Comparison of ENCODE assay signal across 1 cellular context in genomic region chr16:88640039-88640495, GRCh38.
TF ChIP-seq lines count a peak whose summit lies in the region.

No MANE protein-coding gene starts in this region.

TF ChIP-seq in HepG2, 621 proteins besides CTCF, POLR2A, EP300 and RAD21:
- TF ChIP-seq, protein P1, sequence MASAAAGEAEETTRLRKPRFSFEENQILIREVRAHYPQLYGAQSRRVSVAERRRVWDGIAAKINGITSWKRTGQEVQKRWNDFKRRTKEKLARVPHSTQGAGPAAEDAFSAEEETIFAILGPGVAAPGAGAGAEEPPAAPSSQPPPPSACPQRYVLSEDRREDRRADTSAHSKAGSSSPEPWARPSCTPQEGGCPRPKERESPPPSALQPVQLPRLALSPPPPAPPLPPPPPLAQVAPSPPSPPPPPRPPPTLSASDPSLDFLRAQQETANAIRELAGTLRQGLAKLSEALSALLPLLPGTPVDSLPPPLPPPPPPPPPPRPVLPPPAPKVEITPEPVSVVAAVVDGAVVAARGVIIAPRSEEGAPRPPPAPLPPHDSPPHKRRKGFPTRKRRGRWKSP (CRISPR knock-in tag; IDR thresholded peaks at IDR 0.05), result 0 out of 2 replicates have a peak, but pooled peaks have one; percentile 27
- TF ChIP-seq, protein P2, sequence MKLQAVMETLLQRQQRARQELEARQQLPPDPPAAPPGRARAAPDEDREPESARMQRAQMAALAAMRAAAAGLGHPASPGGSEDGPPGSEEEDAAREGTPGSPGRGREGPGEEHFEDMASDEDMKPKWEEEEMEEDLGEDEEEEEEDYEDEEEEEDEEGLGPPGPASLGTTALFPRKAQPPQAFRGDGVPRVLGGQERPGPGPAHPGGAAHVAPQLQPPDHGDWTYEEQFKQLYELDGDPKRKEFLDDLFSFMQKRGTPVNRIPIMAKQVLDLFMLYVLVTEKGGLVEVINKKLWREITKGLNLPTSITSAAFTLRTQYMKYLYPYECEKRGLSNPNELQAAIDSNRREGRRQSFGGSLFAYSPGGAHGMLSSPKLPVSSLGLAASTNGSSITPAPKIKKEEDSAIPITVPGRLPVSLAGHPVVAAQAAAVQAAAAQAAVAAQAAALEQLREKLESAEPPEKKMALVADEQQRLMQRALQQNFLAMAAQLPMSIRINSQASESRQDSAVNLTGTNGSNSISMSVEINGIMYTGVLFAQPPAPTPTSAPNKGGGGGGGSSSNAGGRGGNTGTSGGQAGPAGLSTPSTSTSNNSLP (IDR thresholded peaks at IDR 0.05; ENCODE audit: low read depth, low read length), result no peak
- TF ChIP-seq DZIP1 (CRISPR knock-in tag; IDR thresholded peaks at IDR 0.05) (0 out of 2 replicates have a peak, but pooled peaks have one; percentile 38), AHR (CRISPR knock-in tag; IDR thresholded peaks at IDR 0.05) (0 out of 2 replicates have a peak, but pooled peaks have one; percentile 8), BCL6 (CRISPR knock-in tag; IDR thresholded peaks at IDR 0.05) (no peak), ZNF512B (CRISPR knock-in tag; IDR thresholded peaks at IDR 0.05; ENCODE audit: borderline replicate concordance) (0 out of 2 replicates have a peak, but pooled peaks have one; percentile 15), ZFP1 (CRISPR knock-in tag; IDR thresholded peaks at IDR 0.05) (no peak), KDM2A (CRISPR knock-in tag; IDR thresholded peaks at IDR 0.05; ENCODE audit: borderline replicate concordance, low read depth) (0 out of 2 replicates have a peak, but pooled peaks have one; percentile 41), ZNF20 (CRISPR knock-in tag; IDR thresholded peaks at IDR 0.05) (no peak), EZH2 (conservative IDR thresholded peaks at IDR 0.05; ENCODE audit: low read depth, low read length) (peak; percentile 93; the same call in 1 of the 2 replicates), ZFX (CRISPR knock-in tag; IDR thresholded peaks at IDR 0.05; ENCODE audit: low read depth) (no peak), RBM39 (IDR thresholded peaks at IDR 0.05; ENCODE audit: low read depth, low read length, poor library complexity, severe bottlenecking) (peak; percentile 14), SRY (CRISPR knock-in tag; IDR thresholded peaks at IDR 0.05) (0 out of 2 replicates have a peak, but pooled peaks have one; percentile 1), SP1 (IDR thresholded peaks at IDR 0.05) (no peak), SP1 (CRISPR knock-in tag; IDR thresholded peaks at IDR 0.05) (no peak), ZMAT3 (CRISPR knock-in tag; conservative IDR thresholded peaks at IDR 0.05) (no peak)
